In genomic region chr6:150291968-150292710, GRCh38 we compare ENCODE assay signal across 17 cellular contexts.
DNase-seq lines count a peak whose midpoint lies in the region; TF ChIP-seq lines count a peak whose summit lies in the region.
"Had no signal": no experiment of that assay in that cellular context is flagged by ENCODE, and none has a peak within 500 bp of the region (broad histone marks: within the 10 kb centered on the region; RNA-seq: fewer than 3 reads in every experiment).

No MANE protein-coding gene starts in this region.

- no peaks in the 10 kb centered on the region for H3K36me3 ChIP-seq in trophoblast cell (ENCODE audit: control insufficient read depth in 1 of 2, insufficient read depth in 2 of 2, low read length in 2 of 2)

- H3K4me1 Mint-ChIP-seq in activated CD4-positive, alpha-beta memory T cell treated with anti-CD3 and anti-CD28 coated beads for 36 hours (ENCODE audit: low read depth) = no peaks in the 10 kb centered on the region
- H3K4me1 Mint-ChIP-seq: B cell, H9 had no signal

- H3K27me3 ChIP-seq in trophoblast cell (ENCODE audit: insufficient read depth, low read length) = no peaks in the 10 kb centered on the region
- H3K27me3 ChIP-seq: BLaER1 treated with 17β-estradiol and CSF1 and Interleukin-3, amounts not matched to agents 10 nM and 100 nM had no signal

- peaks cover 8% of the 10 kb centered on the region for H3K9me3 ChIP-seq in trophoblast cell (ENCODE audit: insufficient read depth, low read depth, low read length)

- no peaks in the 10 kb centered on the region for H3K4me1 ChIP-seq in trophoblast cell (ENCODE audit: control insufficient read depth in 1 of 2, insufficient read depth in 2 of 2, low read length in 2 of 2)

- CTCF ChIA-PET in RWPE1 (lab: Yijun Ruan, JAX) = interaction anchor here (0.6 to 2.1 kb wide), 2 partner anchors 43 to 156 kb away, joined by 4 to 9 read pairs; no protein-coding TSS in a partner anchor
- CTCF ChIA-PET in activated CD4-positive, alpha-beta memory T cell treated with anti-CD3 and anti-CD28 coated beads for 36 hours (lab: Charles Lee) = no interaction called here

- no peaks in the 10 kb centered on the region for H3K36me3 Mint-ChIP-seq in activated CD4-positive, alpha-beta memory T cell treated with anti-CD3 and anti-CD28 coated beads for 36 hours
- H3K36me3 Mint-ChIP-seq: CD8-positive, alpha-beta T cell had no signal

- no CpG with 5 or more reads among the region's 10 CpGs for WGBS in trophoblast cell (ENCODE audit: extremely low coverage, insufficient coverage, insufficient read length)

- no peaks in the 10 kb centered on the region for H3K79me2 ChIP-seq in trophoblast cell (ENCODE audit: control insufficient read depth, insufficient read depth, low read length, poor library complexity)

- H3K9ac ChIP-seq in trophoblast cell (ENCODE audit: low read length) = no peak overlapping the region
- H3K9ac ChIP-seq: BLaER1 treated with 17β-estradiol and CSF1 and Interleukin-3, amounts not matched to agents 10 nM and 100 nM had no signal

- H3K79me1 ChIP-seq in trophoblast cell (ENCODE audit: low read length) = no peaks in the 10 kb centered on the region

- no peak overlapping the region for H2BK5ac ChIP-seq in trophoblast cell (ENCODE audit: low read depth, low read length, poor library complexity)

- no peak overlapping the region for H4K12ac ChIP-seq in trophoblast cell (ENCODE audit: low read depth, low read length)

- no peak overlapping the region for H3K23ac ChIP-seq in trophoblast cell (ENCODE audit: low read length)

- H3K14ac ChIP-seq in trophoblast cell (ENCODE audit: low read length) = no peak overlapping the region

- no peak overlapping the region for H3K4me3 ChIP-seq in trophoblast cell (ENCODE audit: low read depth, low read length)
- H3K4me3 ChIP-seq: BLaER1 treated with 17β-estradiol and CSF1 and Interleukin-3, amounts not matched to agents 10 nM and 100 nM; GM12878 had no signal

- H4K8ac ChIP-seq in trophoblast cell (ENCODE audit: low read depth, low read length) = no peak overlapping the region

- H2AK5ac ChIP-seq in trophoblast cell (ENCODE audit: low read length) = no peak overlapping the region

- intact Hi-C loops in activated CD4-positive, alpha-beta memory T cell treated with anti-CD3 and anti-CD28 coated beads for 36 hours (cut with micrococcal nuclease) = no loop called here

- peaks cover 11% of the 10 kb centered on the region for H3K9me3 Mint-ChIP-seq in activated CD4-positive, alpha-beta memory T cell treated with anti-CD3 and anti-CD28 coated beads for 36 hours

- no peak for TF ChIP-seq CTCF in RWPE1 (conservative IDR thresholded peaks at IDR 0.05; ENCODE audit: low read depth)

- H3K27ac ChIP-seq in RWPE1 (no peak overlapping the region), epithelial cell of prostate (peak overlapping the region; percentile 92), trophoblast cell (ENCODE audit: low read depth, low read length) (no peak overlapping the region)

- H2AFZ ChIP-seq in trophoblast cell (ENCODE audit: insufficient read depth, low read length, poor library complexity) = no peak overlapping the region

- H3K4me3 Mint-ChIP-seq in activated CD4-positive, alpha-beta memory T cell treated with anti-CD3 and anti-CD28 coated beads for 36 hours = no peak overlapping the region
- H3K4me3 Mint-ChIP-seq: B cell; CD8-positive, alpha-beta T cell; H9 had no signal

- no peak overlapping the region for H3K27ac Mint-ChIP-seq in activated CD4-positive, alpha-beta memory T cell treated with anti-CD3 and anti-CD28 coated beads for 36 hours
- H3K27ac Mint-ChIP-seq: B cell; CD8-positive, alpha-beta T cell; H9 had no signal

- H4K91ac ChIP-seq in trophoblast cell (ENCODE audit: low read depth, low read length) = no peak overlapping the region

- H3K4ac ChIP-seq in trophoblast cell (ENCODE audit: low read depth, low read length) = no peak overlapping the region

- H2BK12ac ChIP-seq in trophoblast cell (ENCODE audit: low read length) = no peak overlapping the region

- DNase-seq in M059J (ENCODE audit: low read depth) (peak; percentile 10), RWPE1 (ENCODE audit: low spot score) (peak; percentile 12), epithelial cell of prostate (ENCODE audit: low read depth, low spot score) (no peak), trophoblast cell (peak; percentile 75 to 81), NCI-H774 (lab: John Stamatoyannopoulos, UW) (no peak), iPS-NIHi11 (ENCODE audit: low spot score) (no peak), dedifferentiated amniotic fluid mesenchymal stem cell (ENCODE audit: extremely low spot score) (no peak)
- DNase-seq in activated CD4-positive, alpha-beta memory T cell treated with anti-CD3 and anti-CD28 coated beads for 36 hours = no peak
- DNase-seq: CD8-positive, alpha-beta T cell; DMS 273 treated with DMSO at 0.1 percent for 48 hours; DMS53; DND-41; EL; H9 had no signal

- no peak overlapping the region for H3K4me2 ChIP-seq in trophoblast cell (ENCODE audit: low read length)

- H3K18ac ChIP-seq in trophoblast cell (ENCODE audit: low read length) = no peak overlapping the region

- no peak overlapping the region for H2BK120ac ChIP-seq in trophoblast cell (ENCODE audit: insufficient read depth, low read length, poor library complexity)

- POLR2A ChIA-PET in RWPE1 (lab: Yijun Ruan, JAX; ENCODE audit: low non-redundant PET) = no interaction called here
- POLR2A ChIA-PET in activated CD4-positive, alpha-beta memory T cell treated with anti-CD3 and anti-CD28 coated beads for 36 hours (lab: Charles Lee) = no interaction called here

- H3K27me3 Mint-ChIP-seq in activated CD4-positive, alpha-beta memory T cell treated with anti-CD3 and anti-CD28 coated beads for 36 hours = peaks cover 6% of the 10 kb centered on the region

Comparison
In these comparisons a context has a peak if more than half of its experiments do, and no peak if none do; other contexts are left out.
1. DNase-seq: peak in M059J (single experiment), RWPE1 (single experiment) and trophoblast cell (2 of 2); none in epithelial cell of prostate (single experiment), NCI-H774 (single experiment), activated CD4-positive, alpha-beta memory T cell treated with anti-CD3 and anti-CD28 coated beads for 36 hours (single experiment), iPS-NIHi11 (single experiment) and dedifferentiated amniotic fluid mesenchymal stem cell (single experiment).